In the genomic region with DNA sequence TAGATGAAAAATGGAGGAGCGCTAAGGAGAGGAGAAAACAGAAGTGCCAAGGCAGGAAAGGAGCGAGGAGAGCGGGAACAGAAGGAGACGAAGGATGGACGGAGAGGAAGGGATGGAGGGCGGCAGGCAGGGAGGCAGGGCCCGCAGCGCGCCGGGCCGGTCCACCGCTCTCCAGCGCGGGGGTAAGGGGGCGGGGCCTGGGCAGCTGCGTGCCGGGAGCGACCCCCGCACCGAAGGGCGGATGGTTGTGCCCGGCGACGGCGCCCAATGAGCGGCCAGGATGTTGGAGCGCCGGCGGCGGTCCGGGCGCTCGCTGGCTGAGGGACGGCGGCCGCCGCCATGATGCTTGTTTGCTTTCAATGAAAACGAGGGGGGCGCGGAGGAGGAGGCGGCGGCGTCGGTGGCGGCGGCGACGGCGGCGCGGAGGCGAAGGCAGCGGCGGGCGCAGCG, we compare ENCODE assay signal across 8 cellular contexts. TPM values are rescaled to one million over a fixed set of nuclear protein-coding genes. Genes with fewer than 3 reads are reported as not detected.
DNase-seq lines count a peak whose midpoint lies in the region; ATAC-seq and TF ChIP-seq lines count a peak whose summit lies in the region.

A gene (plus strand): TSS at position 320 of the 450 bp plus-strand sequence. CDS start 34,898 bp downstream, outside the sequence.

- H3K9me3 ChIP-seq in BLaER1 = no peaks in the 10 kb centered on the region

- H3K4me1 Mint-ChIP-seq in activated CD4-positive, alpha-beta T cell treated with anti-CD3 and anti-CD28 coated beads, Interleukin-2, amount 10 ng/mL, durations not matched to agents 24 days and 14 days = peaks cover 29% of the 10 kb centered on the region

- ATAC-seq in GM19328 (IDR thresholded peaks at IDR 0.05; ENCODE audit: unreplicated experiment) (peak; percentile 95), HG03469 (IDR thresholded peaks at IDR 0.05; ENCODE audit: unreplicated experiment) (peak; percentile 84), left colon (peak; percentile 98)

- peaks cover 15% of the 10 kb centered on the region for H3K36me3 Mint-ChIP-seq in activated CD4-positive, alpha-beta T cell treated with anti-CD3 and anti-CD28 coated beads, Interleukin-2, amount 10 ng/mL, durations not matched to agents 24 days and 14 days (ENCODE audit: low read depth)

- peaks cover 47% of the 10 kb centered on the region for H4K20me1 ChIP-seq in BLaER1

- H3K27me3 Mint-ChIP-seq in activated CD4-positive, alpha-beta T cell treated with anti-CD3 and anti-CD28 coated beads, Interleukin-2, amount 10 ng/mL, durations not matched to agents 24 days and 14 days = no peaks in the 10 kb centered on the region

- no peak for TF ChIP-seq CTCF in coronary artery (IDR thresholded peaks at IDR 0.05)

- peaks cover 31% of the 10 kb centered on the region for H3K36me3 ChIP-seq in BLaER1

- H3K4me2 ChIP-seq in BLaER1 = peak within 1 kb of the TSS; percentile 86

- peak within 1 kb of the TSS; percentile 99 for H3K9ac ChIP-seq in BLaER1

- DNase-seq in NCI-H526 (lab: John Stamatoyannopoulos, UW) (peak; percentile 37 to 89), coronary artery (ENCODE audit: low spot score) (peak; percentile 94), left colon (peak; percentile 86 to 95)
- peak; percentile 98 for DNase-seq in activated CD4-positive, alpha-beta T cell treated with anti-CD3 and anti-CD28 coated beads, Interleukin-2, amount 10 ng/mL, durations not matched to agents 24 days and 14 days
- DNase-seq in stimulated activated CD4-positive, alpha-beta T cell treated with anti-CD3 and anti-CD28 coated beads, Interleukin-1b, Interleukin-23, amount 100 ng/mL, for 4 hours (ENCODE audit: low read depth in 2 of 2) = peak; percentile 90 to 96

- no peaks in the 10 kb centered on the region for H3K27me3 ChIP-seq in BLaER1

- H3K4me3 ChIP-seq in BLaER1 = peak within 1 kb of the TSS; percentile 99
- H3K4me3 ChIP-seq in coronary artery = peak within 1 kb of the TSS; percentile 84

- H3K9me3 Mint-ChIP-seq in activated CD4-positive, alpha-beta T cell treated with anti-CD3 and anti-CD28 coated beads, Interleukin-2, amount 10 ng/mL, durations not matched to agents 24 days and 14 days = no peaks in the 10 kb centered on the region

- H3K27ac Mint-ChIP-seq in activated CD4-positive, alpha-beta T cell treated with anti-CD3 and anti-CD28 coated beads, Interleukin-2, amount 10 ng/mL, durations not matched to agents 24 days and 14 days = peak within 1 kb of the TSS; percentile 91

- intact Hi-C loops in activated CD4-positive, alpha-beta T cell treated with anti-CD3 and anti-CD28 coated beads, Interleukin-2, amount 10 ng/mL, durations not matched to agents 24 days and 14 days (cut with micrococcal nuclease) = loop anchor here (10.0 kb wide), 1 partner anchor 311 kb away; a partner anchor contains a TSS
- intact Hi-C loops in left colon (cut with DNase I, micrococcal nuclease) = no loop called here

- H3K27ac ChIP-seq in BLaER1 = peak within 1 kb of the TSS; percentile 99
- H3K27ac ChIP-seq in coronary artery = peak within 1 kb of the TSS; percentile 88 to 94

- H3K4me1 ChIP-seq in BLaER1 = peaks cover 42% of the 10 kb centered on the region

- peak within 1 kb of the TSS; percentile 89 for H3K4me3 Mint-ChIP-seq in activated CD4-positive, alpha-beta T cell treated with anti-CD3 and anti-CD28 coated beads, Interleukin-2, amount 10 ng/mL, durations not matched to agents 24 days and 14 days

RNA-seq across cellular contexts. Expression of the gene that starts here (rescaled TPM):
- 45.3 and 51.6 TPM in 2 replicates for total RNA-seq in activated CD4-positive, alpha-beta T cell treated with anti-CD3 and anti-CD28 coated beads, Interleukin-2, amount 10 ng/mL, durations not matched to agents 24 days and 14 days
- 10 to 100 TPM; 24.8 to 25.2 TPM for total RNA-seq in left colon

Comparison
In these comparisons a context has a peak if more than half of its experiments do, and no peak if none do; other contexts are left out.
1. Peak in every context shown above with its lines: DNase-seq, ATAC-seq, H3K4me3 ChIP-seq and H3K27ac ChIP-seq.